ENCODE assay signal across 1 cellular context in the genomic region with DNA sequence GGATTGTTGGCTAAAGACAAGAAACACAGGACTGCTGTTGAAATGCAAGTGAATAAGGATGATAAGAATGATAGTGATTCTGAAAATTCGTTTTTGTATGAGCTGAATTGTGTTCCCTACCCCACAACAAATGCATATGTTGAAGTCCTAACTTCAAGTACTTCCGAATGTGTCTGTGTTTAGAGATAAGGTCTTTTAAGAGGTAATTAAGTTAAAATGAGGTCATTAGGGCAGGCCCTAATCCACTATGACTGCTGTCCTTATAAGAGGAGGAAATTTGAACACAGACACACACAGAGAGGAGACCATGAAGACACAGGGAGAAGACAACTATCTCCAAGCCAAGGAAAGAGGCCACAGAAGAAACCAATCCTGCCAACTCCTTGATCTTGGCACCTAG.
TF ChIP-seq lines count a peak whose summit lies in the region.

No MANE protein-coding gene starts in this region.

TF ChIP-seq in K562, 482 proteins besides CTCF, POLR2A, EP300 and RAD21 (continued from another document and continues in another):
- TF ChIP-seq, protein P1, sequence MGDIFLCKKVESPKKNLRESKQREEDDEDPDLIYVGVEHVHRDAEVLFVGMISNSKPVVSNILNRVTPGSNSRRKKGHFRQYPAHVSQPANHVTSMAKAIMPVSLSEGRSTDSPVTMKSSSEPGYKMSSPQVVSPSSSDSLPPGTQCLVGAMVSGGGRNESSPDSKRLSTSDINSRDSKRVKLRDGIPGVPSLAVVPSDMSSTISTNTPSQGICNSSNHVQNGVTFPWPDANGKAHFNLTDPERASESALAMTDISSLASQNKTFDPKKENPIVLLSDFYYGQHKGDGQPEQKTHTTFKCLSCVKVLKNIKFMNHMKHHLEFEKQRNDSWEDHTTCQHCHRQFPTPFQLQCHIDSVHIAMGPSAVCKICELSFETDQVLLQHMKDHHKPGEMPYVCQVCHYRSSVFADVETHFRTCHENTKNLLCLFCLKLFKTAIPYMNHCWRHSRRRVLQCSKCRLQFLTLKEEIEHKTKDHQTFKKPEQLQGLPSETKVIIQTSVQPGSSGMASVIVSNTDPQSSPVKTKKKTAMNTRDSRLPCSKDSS (IDR thresholded peaks at IDR 0.05; ENCODE audit: low read depth, partially characterized antibody), result no peak
- no peak for TF ChIP-seq TEAD1 (CRISPR knock-in tag; IDR thresholded peaks at IDR 0.05)
- TF ChIP-seq TRIM24 (IDR thresholded peaks at IDR 0.05), result no peak
- no peak for TF ChIP-seq KLF13 (tag; IDR thresholded peaks at IDR 0.05; ENCODE audit: borderline replicate concordance, low read depth)
- no peak for TF ChIP-seq HOMEZ (CRISPR knock-in tag; IDR thresholded peaks at IDR 0.05)
- TF ChIP-seq TOE1 (IDR thresholded peaks at IDR 0.05; ENCODE audit: borderline replicate concordance), result no peak
- TF ChIP-seq TOE1 (CRISPR knock-in tag; IDR thresholded peaks at IDR 0.05; ENCODE audit: borderline replicate concordance, low read depth), result no peak
- TF ChIP-seq, protein P2, sequence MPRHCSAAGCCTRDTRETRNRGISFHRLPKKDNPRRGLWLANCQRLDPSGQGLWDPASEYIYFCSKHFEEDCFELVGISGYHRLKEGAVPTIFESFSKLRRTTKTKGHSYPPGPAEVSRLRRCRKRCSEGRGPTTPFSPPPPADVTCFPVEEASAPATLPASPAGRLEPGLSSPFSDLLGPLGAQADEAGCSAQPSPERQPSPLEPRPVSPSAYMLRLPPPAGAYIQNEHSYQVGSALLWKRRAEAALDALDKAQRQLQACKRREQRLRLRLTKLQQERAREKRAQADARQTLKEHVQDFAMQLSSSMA (CRISPR knock-in tag; IDR thresholded peaks at IDR 0.05), result no peak
- TF ChIP-seq NR1H2 (CRISPR knock-in tag; IDR thresholded peaks at IDR 0.05), result no peak
- no peak for TF ChIP-seq SETDB1 (IDR thresholded peaks at IDR 0.05; ENCODE audit: low read length)
- TF ChIP-seq, protein P3, sequence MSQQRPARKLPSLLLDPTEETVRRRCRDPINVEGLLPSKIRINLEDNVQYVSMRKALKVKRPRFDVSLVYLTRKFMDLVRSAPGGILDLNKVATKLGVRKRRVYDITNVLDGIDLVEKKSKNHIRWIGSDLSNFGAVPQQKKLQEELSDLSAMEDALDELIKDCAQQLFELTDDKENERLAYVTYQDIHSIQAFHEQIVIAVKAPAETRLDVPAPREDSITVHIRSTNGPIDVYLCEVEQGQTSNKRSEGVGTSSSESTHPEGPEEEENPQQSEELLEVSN (IDR thresholded peaks at IDR 0.05; ENCODE audit: borderline replicate concordance in 1 of 2, extremely low read depth in 1 of 2, insufficient read depth in 1 of 2, insufficient read length in 1 of 2, low read depth in 1 of 2, low read length in 1 of 2, poor library complexity in 1 of 2, severe bottlenecking in 1 of 2), result no peak
- no peak for TF ChIP-seq MIER1 (IDR thresholded peaks at IDR 0.05; ENCODE audit: low read depth)
- no peak for TF ChIP-seq ELK1 (CRISPR knock-in tag; IDR thresholded peaks at IDR 0.05)
- TF ChIP-seq, protein P4, sequence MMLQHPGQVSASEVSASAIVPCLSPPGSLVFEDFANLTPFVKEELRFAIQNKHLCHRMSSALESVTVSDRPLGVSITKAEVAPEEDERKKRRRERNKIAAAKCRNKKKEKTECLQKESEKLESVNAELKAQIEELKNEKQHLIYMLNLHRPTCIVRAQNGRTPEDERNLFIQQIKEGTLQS (IDR thresholded peaks at IDR 0.05), result peak; percentile 45; the same call in 1 of the 2 replicates
- TF ChIP-seq, protein P4 (CRISPR knock-in tag; conservative IDR thresholded peaks at IDR 0.05), result no peak
- TF ChIP-seq SIN3A (IDR thresholded peaks at IDR 0.05; ENCODE audit: borderline replicate concordance in 2 of 2, control insufficient read depth in 1 of 2, low read depth in 2 of 2, low read length in 2 of 2), result no peak
- no peak for TF ChIP-seq ZNF785 (CRISPR knock-in tag; IDR thresholded peaks at IDR 0.05)
- TF ChIP-seq TAL1 (IDR thresholded peaks at IDR 0.05), result peak; percentile 64
- TF ChIP-seq, protein P5, sequence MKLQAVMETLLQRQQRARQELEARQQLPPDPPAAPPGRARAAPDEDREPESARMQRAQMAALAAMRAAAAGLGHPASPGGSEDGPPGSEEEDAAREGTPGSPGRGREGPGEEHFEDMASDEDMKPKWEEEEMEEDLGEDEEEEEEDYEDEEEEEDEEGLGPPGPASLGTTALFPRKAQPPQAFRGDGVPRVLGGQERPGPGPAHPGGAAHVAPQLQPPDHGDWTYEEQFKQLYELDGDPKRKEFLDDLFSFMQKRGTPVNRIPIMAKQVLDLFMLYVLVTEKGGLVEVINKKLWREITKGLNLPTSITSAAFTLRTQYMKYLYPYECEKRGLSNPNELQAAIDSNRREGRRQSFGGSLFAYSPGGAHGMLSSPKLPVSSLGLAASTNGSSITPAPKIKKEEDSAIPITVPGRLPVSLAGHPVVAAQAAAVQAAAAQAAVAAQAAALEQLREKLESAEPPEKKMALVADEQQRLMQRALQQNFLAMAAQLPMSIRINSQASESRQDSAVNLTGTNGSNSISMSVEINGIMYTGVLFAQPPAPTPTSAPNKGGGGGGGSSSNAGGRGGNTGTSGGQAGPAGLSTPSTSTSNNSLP (IDR thresholded peaks at IDR 0.05; ENCODE audit: borderline replicate concordance, low read depth, low read length), result peak; percentile 11; the same call in 1 of the 2 replicates
- no peak for TF ChIP-seq HLTF (IDR thresholded peaks at IDR 0.05)
- TF ChIP-seq U2AF1 (optimal IDR thresholded peaks at IDR 0.05; ENCODE audit: low read depth, low read length), result no peak
- no peak for TF ChIP-seq CEBPZ (IDR thresholded peaks at IDR 0.05; ENCODE audit: borderline replicate concordance, low read depth, low read length)
- no peak for TF ChIP-seq BDP1 (IDR thresholded peaks at IDR 0.05; ENCODE audit: insufficient read depth, insufficient read length)
- TF ChIP-seq HCFC1 (IDR thresholded peaks at IDR 0.05; ENCODE audit: low read depth, low read length), result no peak
- TF ChIP-seq ESRRA (IDR thresholded peaks at IDR 0.05; ENCODE audit: borderline replicate concordance, low read depth), result no peak
- TF ChIP-seq POLR2G (IDR thresholded peaks at IDR 0.05; ENCODE audit: low read depth, low read length), result no peak
- no peak for TF ChIP-seq HNRNPH1 (optimal IDR thresholded peaks at IDR 0.05; ENCODE audit: low read depth, low read length)
- no peak for TF ChIP-seq NCOA6 (IDR thresholded peaks at IDR 0.05)
- TF ChIP-seq PHB2 (IDR thresholded peaks at IDR 0.05; ENCODE audit: low read depth), result no peak
- TF ChIP-seq NR2F6 (CRISPR knock-in tag; IDR thresholded peaks at IDR 0.05), result no peak
- no peak for TF ChIP-seq FIP1L1 (IDR thresholded peaks at IDR 0.05; ENCODE audit: low read depth, low read length, poor library complexity, severe bottlenecking)
- no peak for TF ChIP-seq RREB1 (CRISPR knock-in tag; IDR thresholded peaks at IDR 0.05)
- no peak for TF ChIP-seq ZNF140 (CRISPR knock-in tag; IDR thresholded peaks at IDR 0.05)
- no peak for TF ChIP-seq BRCA1 (IDR thresholded peaks at IDR 0.05)
- no peak for TF ChIP-seq BRCA1 (CRISPR knock-in tag; IDR thresholded peaks at IDR 0.05)
- TF ChIP-seq HMG20B (CRISPR knock-in tag; IDR thresholded peaks at IDR 0.05), result no peak
- TF ChIP-seq HDAC6 (IDR thresholded peaks at IDR 0.05; ENCODE audit: low read depth, low read length), result no peak
- no peak for TF ChIP-seq ZNF232 (CRISPR knock-in tag; IDR thresholded peaks at IDR 0.05)
- TF ChIP-seq DPF2 (IDR thresholded peaks at IDR 0.05), result 0 out of 2 replicates have a peak, but pooled peaks have one; percentile 48
- no peak for TF ChIP-seq RFX1 (IDR thresholded peaks at IDR 0.05)
- peak; percentile 69 for TF ChIP-seq CBFA2T2 (conservative IDR thresholded peaks at IDR 0.05)
- no peak for TF ChIP-seq PHTF2 (CRISPR knock-in tag; IDR thresholded peaks at IDR 0.05)
- TF ChIP-seq THRAP3 (IDR thresholded peaks at IDR 0.05; ENCODE audit: borderline replicate concordance), result no peak
- peak; percentile 68 to 77; a peak in 3 of 4 replicates for TF ChIP-seq KDM1A (IDR thresholded peaks at IDR 0.05)
- TF ChIP-seq GATAD2B (IDR thresholded peaks at IDR 0.05; ENCODE audit: borderline replicate concordance), result no peak
